Comparison of ENCODE assay signal across 29 cellular contexts in genomic region chr15:88400591-88400990, GRCh38.
DNase-seq lines count a peak whose midpoint lies in the region; ATAC-seq, FAIRE-seq and TF ChIP-seq lines count a peak whose summit lies in the region.
"Had no signal": no experiment of that assay in that cellular context is flagged by ENCODE, and none has a peak within 500 bp of the region (broad histone marks: within the 10 kb centered on the region; RNA-seq: fewer than 3 reads in every experiment).

No MANE protein-coding gene starts in this region.

- H2AFZ ChIP-seq in DND-41 (ENCODE audit: low read depth, low read length) (no peak overlapping the region), hepatocyte (no peak overlapping the region)

- H3K27ac ChIP-seq in A549 (peak overlapping the region; percentile 2 to 90; a peak in 4 of 6 replicates), DND-41 (ENCODE audit: low read length) (peak overlapping the region; percentile 98), SJCRH30 (peak overlapping the region; percentile 46), hepatocyte (peak overlapping the region; percentile 33)
- H3K27ac ChIP-seq: RWPE1, thyroid gland had no signal

- TF ChIP-seq EP300 in A549 (IDR thresholded peaks at IDR 0.05) = no peak

- peaks cover 13% of the 10 kb centered on the region for H3K27me3 Mint-ChIP-seq in activated T-cell treated with anti-CD3 and anti-CD28 coated beads, Interleukin-2, amount 50 U/mL, for 4 hours (ENCODE audit: low read depth)
- H3K27me3 Mint-ChIP-seq: activated naive CD8-positive, alpha-beta T cell treated with anti-CD3 and anti-CD28 coated beads, Interleukin-2, amount 50 U/mL, for 24 hours had no signal

- H3K9ac ChIP-seq in DND-41 (ENCODE audit: low read depth, low read length) = no peak overlapping the region; the same call in 1 of the 2 replicates
- H3K9ac ChIP-seq: SK-N-SH had no signal

- CTCF ChIA-PET in A549 (lab: Yijun Ruan, JAX) = interaction anchor here (0.6 to 2.0 kb wide), 3 partner anchors 26 to 368 kb away, joined by 3 to 6 read pairs (median 3); no protein-coding TSS in a partner anchor

- WGBS in A549 (ENCODE audit: missing lambda C conversion rate) = 50% methylated on average over 1 of the region's 1 CpG
- WGBS in hepatocyte (ENCODE audit: low lambda C conversion rate, missing lambda C conversion rate) = 61% methylated on average over 1 of the region's 1 CpG

- H3K9me3 Mint-ChIP-seq in activated T-cell treated with anti-CD3 and anti-CD28 coated beads, Interleukin-2, amount 50 U/mL, for 4 hours = no peaks in the 10 kb centered on the region
- H3K9me3 Mint-ChIP-seq: activated naive CD8-positive, alpha-beta T cell treated with anti-CD3 and anti-CD28 coated beads, Interleukin-2, amount 50 U/mL, for 24 hours; memory B cell; neural crest cell had no signal

- H3K4me1 Mint-ChIP-seq in activated T-cell treated with anti-CD3 and anti-CD28 coated beads, Interleukin-2, amount 50 U/mL, for 4 hours (ENCODE audit: low read depth) = no peaks in the 10 kb centered on the region
- H3K4me1 Mint-ChIP-seq: immature natural killer cell had no signal

- H4K20me1 ChIP-seq in DND-41 (ENCODE audit: insufficient read depth, low read length) (no peaks in the 10 kb centered on the region), hepatocyte (ENCODE audit: insufficient read depth, poor library complexity, severe bottlenecking) (no peaks in the 10 kb centered on the region)

- H3K9me3 ChIP-seq in A549 (peaks cover 11% of the 10 kb centered on the region), DND-41 (ENCODE audit: insufficient read depth, low read length, severe bottlenecking) (peaks cover 2% of the 10 kb centered on the region), SJCRH30 (replicated peaks) (no peaks in the 10 kb centered on the region), hepatocyte (ENCODE audit: low read depth) (no peaks in the 10 kb centered on the region)
- H3K9me3 ChIP-seq: BE2C, HAP-1, sigmoid colon, SK-N-SH, thyroid gland had no signal

- ATAC-seq in A549 = no peak
- ATAC-seq in DND-41 (ENCODE audit: insufficient read depth, low read depth) = no peak
- ATAC-seq in HG02884 (IDR thresholded peaks at IDR 0.05; ENCODE audit: unreplicated experiment) = no peak
- ATAC-seq in activated T-cell treated with anti-CD3 and anti-CD28 coated beads, Interleukin-2, amount 50 U/mL, for 4 hours = no peak
- ATAC-seq: activated naive CD8-positive, alpha-beta T cell treated with anti-CD3 and anti-CD28 coated beads, Interleukin-2, amount 50 U/mL, for 24 hours; left colon had no signal

- TF ChIP-seq CTCF in A549 (IDR thresholded peaks at IDR 0.05) (no peak), DND-41 (IDR thresholded peaks at IDR 0.05; ENCODE audit: borderline replicate concordance, extremely low read depth, low read length, poor library complexity, severe bottlenecking) (no peak), hepatocyte (IDR thresholded peaks at IDR 0.05; ENCODE audit: poor library complexity) (no peak)

- no peak for TF ChIP-seq POLR2A in A549 (IDR thresholded peaks at IDR 0.05; ENCODE audit: low read length)

- no peaks in the 10 kb centered on the region for H3K27me3 ChIP-seq in DND-41 (ENCODE audit: insufficient read depth, low read length, poor library complexity)
- no peaks in the 10 kb centered on the region for H3K27me3 ChIP-seq in SJCRH30
- H3K27me3 ChIP-seq in hepatocyte = no peaks in the 10 kb centered on the region
- H3K27me3 ChIP-seq: BE2C, sigmoid colon, thyroid gland had no signal

- no peaks in the 10 kb centered on the region for H3K9me2 ChIP-seq in hepatocyte (replicated peaks; ENCODE audit: insufficient read depth)
- H3K9me2 ChIP-seq: SK-N-SH had no signal

- no peaks in the 10 kb centered on the region for H3K79me2 ChIP-seq in DND-41 (ENCODE audit: insufficient read depth, low read length)
- H3K79me2 ChIP-seq in hepatocyte = no peaks in the 10 kb centered on the region

- FAIRE-seq in A549 (lab: Jason Lieb, UNC) = no peak

- H3K4me2 ChIP-seq in A549 = no peak overlapping the region
- H3K4me2 ChIP-seq in DND-41 (ENCODE audit: insufficient read depth, low read length) = no peak overlapping the region
- H3K4me2 ChIP-seq in hepatocyte = no peak overlapping the region
- H3K4me2 ChIP-seq: SK-N-SH had no signal

- H3K4me3 ChIP-seq in A549 (no peak overlapping the region), DND-41 (ENCODE audit: low read depth in 1 of 2, low read length in 2 of 2) (no peak overlapping the region), SJCRH30 (no peak overlapping the region), hepatocyte (no peak overlapping the region)
- H3K4me3 ChIP-seq: HAP-1, sigmoid colon, stomach, thyroid gland had no signal

- H3K4me1 ChIP-seq in A549 (peaks cover 42% of the 10 kb centered on the region), DND-41 (ENCODE audit: insufficient read depth, low read length) (peaks cover 74% of the 10 kb centered on the region), SJCRH30 (peaks cover 36% of the 10 kb centered on the region), hepatocyte (ENCODE audit: insufficient read depth) (peaks cover 22% of the 10 kb centered on the region)
- H3K4me1 ChIP-seq: HAP-1, thyroid gland had no signal

- no peak for DNase-seq in A549 (ENCODE audit: low read depth in 1 of 2, low spot score in 1 of 2)
- no peak for DNase-seq in DND-41
- DNase-seq in SJCRH30 = peak; percentile 73 to 84
- no peak for DNase-seq in hepatocyte (ENCODE audit: low spot score)
- DNase-seq in NCI-H1092 treated with DMSO at 0.1 percent for 48 hours (lab: John Stamatoyannopoulos, UW) = no peak
- DNase-seq in activated T-cell treated with anti-CD3 and anti-CD28 coated beads, Interleukin-2, amount 50 U/mL, for 4 hours = no peak
- no peak for DNase-seq in mucosa of gallbladder (ENCODE audit: low spot score)
- DNase-seq: ACHN; activated CD4-positive, alpha-beta T cell treated with anti-CD3 and anti-CD28 coated beads, Interleukin-2, amount 50 U/mL, for 48 hours; activated CD4-positive, CD25-positive, alpha-beta regulatory T cell treated with anti-CD3 and anti-CD28 coated beads, Interleukin-2, amount 50 U/mL, for 72 hours; activated naive CD4-positive, alpha-beta T cell; activated naive CD8-positive, alpha-beta T cell treated with anti-CD3 and anti-CD28 coated beads, Interleukin-2, amount 50 U/mL, for 24 hours; BE2C; DMS153; immature natural killer cell; NCI-H446; sigmoid colon; SK-N-SH; stimulated activated CD4-positive, alpha-beta T cell treated with anti-CD3 and anti-CD28 coated beads, Interleukin-12 subunit alpha, Interleukin-12 subunit beta, amount 100 ng/mL, for 4 hours; stimulated activated CD4-positive, alpha-beta T cell treated with anti-CD3 and anti-CD28 coated beads, Interleukin-2, amount 100 ng/mL, for 48 hours; stomach; T-helper 2 cell; thyroid gland had no signal

- no peaks in the 10 kb centered on the region for H3K36me3 Mint-ChIP-seq in activated T-cell treated with anti-CD3 and anti-CD28 coated beads, Interleukin-2, amount 50 U/mL, for 4 hours (ENCODE audit: insufficient read depth)
- H3K36me3 Mint-ChIP-seq: immature natural killer cell, memory B cell had no signal

- TF ChIP-seq RAD21 in A549 (conservative IDR thresholded peaks at IDR 0.05 in 1 of 2, IDR thresholded peaks at IDR 0.05 in 1 of 2) = no peak

- no peaks in the 10 kb centered on the region for H3K36me3 ChIP-seq in DND-41 (ENCODE audit: insufficient read depth, low read length)
- no peaks in the 10 kb centered on the region for H3K36me3 ChIP-seq in SJCRH30
- H3K36me3 ChIP-seq in hepatocyte (replicated peaks; ENCODE audit: insufficient read depth, low read depth) = no peaks in the 10 kb centered on the region
- H3K36me3 ChIP-seq: BE2C, HAP-1, sigmoid colon, stomach, thyroid gland had no signal

- POLR2A ChIA-PET in A549 (lab: Yijun Ruan, JAX) = no interaction called here

- no peak overlapping the region for H3K4me3 Mint-ChIP-seq in activated T-cell treated with anti-CD3 and anti-CD28 coated beads, Interleukin-2, amount 50 U/mL, for 4 hours
- H3K4me3 Mint-ChIP-seq: activated naive CD8-positive, alpha-beta T cell treated with anti-CD3 and anti-CD28 coated beads, Interleukin-2, amount 50 U/mL, for 24 hours; immature natural killer cell; memory B cell; neural crest cell had no signal

TF ChIP-seq in A549, 52 proteins besides CTCF, POLR2A, EP300 and RAD21 (continues in another document):
- no peak for TF ChIP-seq HOXB5 (CRISPR knock-in tag; IDR thresholded peaks at IDR 0.05)
- TF ChIP-seq ZNF302 (CRISPR knock-in tag; IDR thresholded peaks at IDR 0.05) = no peak
- no peak for TF ChIP-seq MAFK (IDR thresholded peaks at IDR 0.05; ENCODE audit: partially characterized antibody)
- no peak for TF ChIP-seq CHD4 (IDR thresholded peaks at IDR 0.05; ENCODE audit: borderline replicate concordance)
- TF ChIP-seq EHF (CRISPR knock-in tag; IDR thresholded peaks at IDR 0.05) = no peak
- no peak for TF ChIP-seq TP53 (CRISPR knock-in tag; IDR thresholded peaks at IDR 0.05)
- no peak for TF ChIP-seq PBX3 (IDR thresholded peaks at IDR 0.05)
- no peak for TF ChIP-seq MAZ (IDR thresholded peaks at IDR 0.05; ENCODE audit: borderline replicate concordance, low read depth, low read length)
- TF ChIP-seq ZC3H11A (IDR thresholded peaks at IDR 0.05) = no peak
- no peak for TF ChIP-seq SREBF2 (IDR thresholded peaks at IDR 0.05)
- TF ChIP-seq RARB (CRISPR knock-in tag; IDR thresholded peaks at IDR 0.05) = no peak
- no peak for TF ChIP-seq FOXS1 (CRISPR knock-in tag; IDR thresholded peaks at IDR 0.05)
- no peak for TF ChIP-seq SMC3 (IDR thresholded peaks at IDR 0.05)
- no peak for TF ChIP-seq ELK1 (IDR thresholded peaks at IDR 0.05; ENCODE audit: low read depth, low read length)
- TF ChIP-seq CBX2 (IDR thresholded peaks at IDR 0.05; ENCODE audit: borderline replicate concordance, low read depth) = no peak
- TF ChIP-seq CHD2 (IDR thresholded peaks at IDR 0.05; ENCODE audit: low read length, partially characterized antibody) = no peak

Comparison
In these comparisons a context has a peak if more than half of its experiments do, and no peak if none do; other contexts are left out.
1. DNase-seq: peak in SJCRH30 (2 of 2); none in A549 (0 of 2), DND-41 (single experiment), hepatocyte (single experiment), NCI-H1092 treated with DMSO at 0.1 percent for 48 hours (single experiment), activated T-cell treated with anti-CD3 and anti-CD28 coated beads, Interleukin-2, amount 50 U/mL, for 4 hours (single experiment) and mucosa of gallbladder (single experiment).
2. H3K27ac ChIP-seq: peak in every context shown above with its lines; median percentile 98 in DND-41; 46 in A549; 46 in SJCRH30; 33 in hepatocyte.